Comparison of ENCODE assay signal across 8 cellular contexts in the genomic region with DNA sequence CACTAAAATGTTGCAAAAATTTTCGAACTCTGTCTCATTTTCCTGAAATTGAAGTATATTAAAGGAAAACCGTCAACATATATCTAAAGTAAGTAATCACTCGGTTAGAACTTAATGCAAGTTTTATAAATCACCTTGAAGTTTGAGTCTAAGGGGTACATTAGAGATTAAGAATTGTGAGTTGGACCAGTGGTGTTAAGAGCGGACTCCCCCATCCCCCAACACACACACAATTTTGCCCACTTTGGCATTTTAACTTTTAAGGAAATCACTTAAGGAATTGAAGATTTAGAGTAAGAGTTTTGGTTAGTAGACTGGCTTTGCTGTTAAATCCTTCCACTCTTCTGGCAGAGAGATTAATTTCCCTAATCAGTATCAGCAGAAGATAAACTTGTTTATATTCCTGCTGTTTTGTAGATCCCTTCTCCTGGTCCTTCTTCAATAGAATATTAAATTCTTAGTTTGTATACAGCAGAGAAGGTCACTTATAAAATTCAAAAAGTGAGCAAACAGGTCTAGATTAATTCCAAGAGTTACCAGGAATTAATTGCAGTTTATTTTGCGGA. TPM values are rescaled to one million over a fixed set of nuclear protein-coding genes. Genes with fewer than 3 reads are reported as not detected.
DNase-seq lines count a peak whose midpoint lies in the region; ATAC-seq and TF ChIP-seq lines count a peak whose summit lies in the region.

No MANE protein-coding gene starts in this region.

- H3K4me3 Mint-ChIP-seq in activated CD4-positive, alpha-beta T cell treated with anti-CD3 and anti-CD28 coated beads, Interleukin-2, amount 10 ng/mL, durations not matched to agents 7 days and 5 days, result peak overlapping the region; percentile 91
- peak overlapping the region; percentile 97 for H3K4me3 Mint-ChIP-seq in activated naive CD8-positive, alpha-beta T cell treated with anti-CD3 and anti-CD28 coated beads for 36 hours

- H3K36me3 Mint-ChIP-seq in activated CD4-positive, alpha-beta T cell treated with anti-CD3 and anti-CD28 coated beads, Interleukin-2, amount 10 ng/mL, durations not matched to agents 7 days and 5 days (ENCODE audit: low read depth), result peaks cover 28% of the 10 kb centered on the region
- H3K36me3 Mint-ChIP-seq in activated naive CD8-positive, alpha-beta T cell treated with anti-CD3 and anti-CD28 coated beads for 36 hours, result peaks cover 50% of the 10 kb centered on the region

- peaks cover 59% of the 10 kb centered on the region for H3K4me1 Mint-ChIP-seq in activated CD4-positive, alpha-beta T cell treated with anti-CD3 and anti-CD28 coated beads, Interleukin-2, amount 10 ng/mL, durations not matched to agents 7 days and 5 days
- H3K4me1 Mint-ChIP-seq in activated naive CD8-positive, alpha-beta T cell treated with anti-CD3 and anti-CD28 coated beads for 36 hours, result peaks cover 45% of the 10 kb centered on the region

- peaks cover 13 to 48% of the 10 kb centered on the region in 2 donors for H3K4me1 ChIP-seq in thoracic aorta (ENCODE audit: control insufficient read depth in 1 of 2, low read depth in 2 of 2)

- TF ChIP-seq CTCF in thoracic aorta (IDR thresholded peaks at IDR 0.05), result no peak

- CTCF ChIA-PET in activated CD4-positive, alpha-beta T cell treated with anti-CD3 and anti-CD28 coated beads, Interleukin-2, amount 10 ng/mL, durations not matched to agents 7 days and 5 days (lab: Charles Lee), result interaction anchor here (1.1 kb wide), 1 partner anchor 151 kb away, joined by 3 read pairs; no protein-coding TSS in a partner anchor

- H3K9me3 ChIP-seq in thoracic aorta, result no peaks in the 10 kb centered on the region

- H3K4me3 ChIP-seq in thoracic aorta, result peak overlapping the region; percentile 98

- H3K27me3 ChIP-seq in thoracic aorta (replicated peaks; ENCODE audit: insufficient read depth), result no peaks in the 10 kb centered on the region

- POLR2A ChIA-PET in activated CD4-positive, alpha-beta T cell treated with anti-CD3 and anti-CD28 coated beads, Interleukin-2, amount 10 ng/mL, durations not matched to agents 7 days and 5 days (lab: Charles Lee), result interaction anchor here (1.9 kb wide), 1 partner anchor 220 kb away, joined by 5 read pairs; no protein-coding TSS in a partner anchor

- H3K27me3 Mint-ChIP-seq in activated CD4-positive, alpha-beta T cell treated with anti-CD3 and anti-CD28 coated beads, Interleukin-2, amount 10 ng/mL, durations not matched to agents 7 days and 5 days, result no peaks in the 10 kb centered on the region
- H3K27me3 Mint-ChIP-seq in activated naive CD8-positive, alpha-beta T cell treated with anti-CD3 and anti-CD28 coated beads for 36 hours, result no peaks in the 10 kb centered on the region

- DNase-seq in activated CD4-positive, alpha-beta T cell treated with anti-CD3 and anti-CD28 coated beads, Interleukin-2, amount 10 ng/mL, durations not matched to agents 7 days and 5 days, result no peak
- DNase-seq in activated CD4-positive, alpha-beta T cell treated with anti-CD3 and anti-CD28 coated beads, Interleukin-2, amount 50 U/mL, for 48 hours, result no peak
- DNase-seq in activated naive CD8-positive, alpha-beta T cell treated with anti-CD3 and anti-CD28 coated beads for 36 hours, result no peak
- DNase-seq in kidney glomerular epithelial cell (lab: John Stamatoyannopoulos, UW), result peak; percentile 49
- DNase-seq in thoracic aorta (ENCODE audit: low spot score), result no peak
- DNase-seq in DMS114 treated with DMSO at 0.1 percent for 48 hours (lab: John Stamatoyannopoulos, UW; ENCODE audit: unreplicated experiment), result no peak
- DNase-seq in stimulated activated CD8-positive, alpha-beta memory T cell treated with anti-CD3 and anti-CD28 coated beads, Interleukin-4, amount 100 ng/mL, for 48 hours, result no peak

- H3K36me3 ChIP-seq in thoracic aorta, result no peaks in the 10 kb centered on the region

- no peak for ATAC-seq in thoracic aorta (ENCODE audit: insufficient number of reproducible peaks, low FRiP score, low read depth)
- no peak for ATAC-seq in HG03135 (IDR thresholded peaks at IDR 0.05; ENCODE audit: unreplicated experiment)

- H3K27ac ChIP-seq in thoracic aorta, result peak overlapping the region; percentile 94 to 96

- H3K9me3 Mint-ChIP-seq in activated CD4-positive, alpha-beta T cell treated with anti-CD3 and anti-CD28 coated beads, Interleukin-2, amount 10 ng/mL, durations not matched to agents 7 days and 5 days, result no peaks in the 10 kb centered on the region
- H3K9me3 Mint-ChIP-seq in activated naive CD8-positive, alpha-beta T cell treated with anti-CD3 and anti-CD28 coated beads for 36 hours, result no peaks in the 10 kb centered on the region

- H3K27ac Mint-ChIP-seq in activated CD4-positive, alpha-beta T cell treated with anti-CD3 and anti-CD28 coated beads, Interleukin-2, amount 10 ng/mL, durations not matched to agents 7 days and 5 days, result peak overlapping the region; percentile 97
- H3K27ac Mint-ChIP-seq in activated naive CD8-positive, alpha-beta T cell treated with anti-CD3 and anti-CD28 coated beads for 36 hours, result peak overlapping the region; percentile 98

RNA-seq across cellular contexts. Expression of gene HIF1A, which starts 1.5 kb away (rescaled TPM):
- total RNA-seq in activated CD4-positive, alpha-beta T cell treated with anti-CD3 and anti-CD28 coated beads, Interleukin-2, amount 10 ng/mL, durations not matched to agents 7 days and 5 days, result 100 to 1,000 TPM in 1 of 2 experiments, 10 to 100 TPM in 1; 97.0 to 116 TPM
- 100 to 1,000 TPM; 157 to 158 TPM for total RNA-seq in activated naive CD8-positive, alpha-beta T cell treated with anti-CD3 and anti-CD28 coated beads for 36 hours
- total RNA-seq in thoracic aorta, result 100 to 1,000 TPM; 114 to 305 TPM
